Comparison of ENCODE assay signal across 10 cellular contexts in the genomic region with DNA sequence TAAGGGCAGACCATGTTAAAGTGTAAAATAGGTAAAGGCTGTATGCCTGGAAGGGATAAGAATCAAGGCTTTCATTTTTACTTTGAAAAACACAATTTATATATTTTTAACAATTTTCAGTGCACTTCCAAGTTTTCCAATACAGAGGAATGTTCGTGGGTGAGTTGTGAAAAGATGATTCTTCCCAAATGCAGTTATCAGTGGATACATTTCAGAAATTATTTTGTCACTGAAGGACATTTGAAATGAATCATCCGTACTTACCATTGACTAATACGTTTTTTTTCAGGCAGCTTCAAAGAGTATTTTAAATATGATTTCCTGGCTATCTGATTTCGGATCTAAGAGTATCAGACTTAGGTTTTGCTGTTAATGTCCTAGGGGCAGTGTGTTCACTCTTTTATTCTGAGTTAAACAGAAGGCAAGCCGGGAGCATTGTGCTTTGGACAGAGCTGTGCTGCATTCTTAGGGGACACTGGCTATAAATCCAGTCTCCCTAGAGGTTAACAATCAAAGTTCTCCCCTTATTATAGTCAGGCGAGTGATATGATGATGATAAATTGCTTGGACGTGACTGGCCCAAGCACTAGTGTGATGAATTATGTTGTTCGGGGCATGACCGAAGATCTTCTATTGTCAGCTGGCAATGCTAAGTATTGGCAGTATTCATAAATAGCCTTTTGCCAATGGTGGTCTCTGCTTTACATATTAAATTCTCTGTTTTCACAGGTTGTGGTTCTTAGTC. TPM values are rescaled to one million over a fixed set of nuclear protein-coding genes. Genes with fewer than 3 reads are reported as not detected.
DNase-seq lines count a peak whose midpoint lies in the region; ATAC-seq, FAIRE-seq and TF ChIP-seq lines count a peak whose summit lies in the region.
"Had no signal": no experiment of that assay in that cellular context is flagged by ENCODE, and none has a peak within 500 bp of the region (broad histone marks: within the 10 kb centered on the region; RNA-seq: fewer than 3 reads in every experiment).

No MANE protein-coding gene starts in this region.

- POLR2A ChIA-PET in naive thymus-derived CD8-positive, alpha-beta T cell (lab: Charles Lee), result no interaction called here

- H3K4me3 Mint-ChIP-seq in naive thymus-derived CD8-positive, alpha-beta T cell, result peak overlapping the region in 6 of 10 donors; percentile 2 to 67 (median 20)
- H3K4me3 Mint-ChIP-seq: activated CD4-positive, alpha-beta T cell treated with anti-CD3 and anti-CD28 coated beads, Interleukin-2, amount 10 ng/mL, durations not matched to agents 7 days and 5 days had no signal

- no peak overlapping the region for H3K9ac ChIP-seq in DND-41 (ENCODE audit: low read depth, low read length)

- H3K9me3 Mint-ChIP-seq in naive thymus-derived CD8-positive, alpha-beta T cell, result no peaks in the 10 kb centered on the region
- H3K9me3 Mint-ChIP-seq: activated CD4-positive, alpha-beta T cell treated with anti-CD3 and anti-CD28 coated beads, Interleukin-2, amount 10 ng/mL, durations not matched to agents 7 days and 5 days had no signal

- H3K9me3 ChIP-seq in DND-41 (ENCODE audit: insufficient read depth, low read length, severe bottlenecking), result no peaks in the 10 kb centered on the region

- peak overlapping the region; percentile 44; the same call in 1 of the 2 replicates for H3K4me2 ChIP-seq in DND-41 (ENCODE audit: insufficient read depth, low read length)

- no peak overlapping the region for H3K4me3 ChIP-seq in DND-41 (ENCODE audit: low read depth in 1 of 2, low read length in 2 of 2)
- no peak overlapping the region for H3K4me3 ChIP-seq in bronchial epithelial cell (ENCODE audit: low read depth, low read length)

- H3K36me3 ChIP-seq in DND-41 (ENCODE audit: insufficient read depth, low read length) (peaks cover 52% of the 10 kb centered on the region), bronchial epithelial cell (ENCODE audit: control insufficient read depth, insufficient read depth, low read length) (no peaks in the 10 kb centered on the region)

- intact Hi-C loops in Right ventricle myocardium superior (cut with DNase I), result no loop called here

- ATAC-seq in DND-41 (ENCODE audit: insufficient read depth, low read depth) (no peak), Right ventricle myocardium superior (ENCODE audit: poor library complexity) (no peak), HG03039 (IDR thresholded peaks at IDR 0.05; ENCODE audit: unreplicated experiment) (no peak)
- no peak for ATAC-seq in naive thymus-derived CD8-positive, alpha-beta T cell

- peak overlapping the region in 5 of 10 donors; percentile 3 to 85 (median 11) for H3K27ac Mint-ChIP-seq in naive thymus-derived CD8-positive, alpha-beta T cell
- H3K27ac Mint-ChIP-seq: activated CD4-positive, alpha-beta T cell treated with anti-CD3 and anti-CD28 coated beads, Interleukin-2, amount 10 ng/mL, durations not matched to agents 7 days and 5 days had no signal

- H3K36me3 Mint-ChIP-seq in naive thymus-derived CD8-positive, alpha-beta T cell, result peaks cover 4 to 60% (median 32%) of the 10 kb centered on the region in 3 donors

- FAIRE-seq in bronchial epithelial cell (lab: Jason Lieb, UNC), result no peak

- H4K20me1 ChIP-seq in DND-41 (ENCODE audit: insufficient read depth, low read length), result peaks cover 29% of the 10 kb centered on the region; the same call in 1 of the 2 replicates

- H3K27me3 Mint-ChIP-seq in naive thymus-derived CD8-positive, alpha-beta T cell, result no peaks in the 10 kb centered on the region
- H3K27me3 Mint-ChIP-seq: activated CD4-positive, alpha-beta T cell treated with anti-CD3 and anti-CD28 coated beads, Interleukin-2, amount 10 ng/mL, durations not matched to agents 7 days and 5 days had no signal

- DNase-seq in DND-41, result no peak
- peak; percentile 2 for DNase-seq in NCI-H226
- peak; percentile 39 for DNase-seq in bronchial epithelial cell (ENCODE audit: low read depth)
- DNase-seq in naive thymus-derived CD8-positive, alpha-beta T cell, result no peak
- DNase-seq in NCI-H524 (lab: John Stamatoyannopoulos, UW), result no peak
- no peak for DNase-seq in Right ventricle myocardium superior
- DNase-seq in NCI-H1092 treated with DMSO at 0.1 percent for 48 hours (lab: John Stamatoyannopoulos, UW), result no peak
- DNase-seq: activated CD4-positive, alpha-beta T cell treated with anti-CD3 and anti-CD28 coated beads, Interleukin-2, amount 10 ng/mL, durations not matched to agents 7 days and 5 days; cerebellar nuclear complex had no signal

- H2AFZ ChIP-seq in DND-41 (ENCODE audit: low read depth, low read length), result no peak overlapping the region

- no peaks in the 10 kb centered on the region for H3K27me3 ChIP-seq in DND-41 (ENCODE audit: insufficient read depth, low read length, poor library complexity)
- no peaks in the 10 kb centered on the region for H3K27me3 ChIP-seq in bronchial epithelial cell (ENCODE audit: control insufficient read depth, insufficient read depth, low read length)

- no peak overlapping the region for H3K27ac ChIP-seq in DND-41 (ENCODE audit: low read length)

- peaks cover 90% of the 10 kb centered on the region for H3K79me2 ChIP-seq in DND-41 (ENCODE audit: insufficient read depth, low read length)

- peaks cover 49% of the 10 kb centered on the region for H3K4me1 ChIP-seq in DND-41 (ENCODE audit: insufficient read depth, low read length)

- H3K4me1 Mint-ChIP-seq in naive thymus-derived CD8-positive, alpha-beta T cell, result peaks cover 19 to 65% (median 53%) of the 10 kb centered on the region in 4 donors

- TF ChIP-seq CTCF in DND-41 (IDR thresholded peaks at IDR 0.05; ENCODE audit: borderline replicate concordance, extremely low read depth, low read length, poor library complexity, severe bottlenecking) (no peak), bronchial epithelial cell (IDR thresholded peaks at IDR 0.05; ENCODE audit: insufficient read depth, low read length, severe bottlenecking) (no peak)

RNA-seq across cellular contexts. Expression of gene PTER, which starts 4.5 kb away (rescaled TPM):
- total RNA-seq in bronchial epithelial cell (16.1 and 25.5 TPM in 2 replicates), Right ventricle myocardium superior (22.3 TPM)
- 10 to 100 TPM; 19.6 to 21.1 TPM for total RNA-seq in naive thymus-derived CD8-positive, alpha-beta T cell
- 10 to 100 TPM; 12.9 to 15.0 (median 14.5) TPM for polyA plus RNA-seq in naive thymus-derived CD8-positive, alpha-beta T cell

Comparison
In these comparisons a context has a peak if more than half of its experiments do, and no peak if none do; other contexts are left out.
1. DNase-seq: peak in NCI-H226 (single experiment) and bronchial epithelial cell (single experiment); none in DND-41 (single experiment), naive thymus-derived CD8-positive, alpha-beta T cell (0 of 10), NCI-H524 (0 of 2), Right ventricle myocardium superior (single experiment) and NCI-H1092 treated with DMSO at 0.1 percent for 48 hours (single experiment).